8 cellular contexts compared by ENCODE assay signal in genomic region chr15:77375133-77375532, GRCh38.
"Had no signal": no experiment of that assay in that cellular context is flagged by ENCODE, and none has a peak within 500 bp of the region (broad histone marks: within the 10 kb centered on the region; RNA-seq: fewer than 3 reads in every experiment).

No MANE protein-coding gene starts in this region.

- H3K4me3 ChIP-seq: K562 had no signal

- ATAC-seq: HepG2, K562 had no signal

- H3K27ac ChIP-seq: HL-60, KMS-11 had no signal

- FAIRE-seq: HepG2, HTR-8/SVneo had no signal

- DNase-seq: IMR-90, KBM-7, KG1 had no signal
